ENCODE assay signal across 9 cellular contexts in genomic region chr16:27432600-27432957, GRCh38. TPM values are rescaled to one million over a fixed set of nuclear protein-coding genes. Genes with fewer than 3 reads are reported as not detected.
DNase-seq lines count a peak whose midpoint lies in the region; ATAC-seq and TF ChIP-seq lines count a peak whose summit lies in the region.
"Had no signal": no experiment of that assay in that cellular context is flagged by ENCODE, and none has a peak within 500 bp of the region (broad histone marks: within the 10 kb centered on the region; RNA-seq: fewer than 3 reads in every experiment).

No MANE protein-coding gene starts in this region.

- H3K36me3 ChIP-seq in GM23248 (ENCODE audit: low read depth) (no peaks in the 10 kb centered on the region), lung (ENCODE audit: control insufficient read depth in 2 of 2, insufficient read depth in 2 of 2, low read length in 2 of 2) (no peaks in the 10 kb centered on the region)

- H3K4me1 Mint-ChIP-seq in activated naive CD8-positive, alpha-beta T cell treated with anti-CD3 and anti-CD28 coated beads, Interleukin-2, amount 50 U/mL, for 24 hours = peaks cover 47% of the 10 kb centered on the region

- H3K4me1 ChIP-seq in GM23248 (ENCODE audit: insufficient read depth) (peaks cover 16% of the 10 kb centered on the region), lung (ENCODE audit: control insufficient read depth in 2 of 2, insufficient read depth in 2 of 2, low read length in 2 of 2) (no peaks in the 10 kb centered on the region)
- H3K4me1 ChIP-seq: upper lobe of left lung had no signal

- no peaks in the 10 kb centered on the region for H3K79me2 ChIP-seq in GM23248 (ENCODE audit: insufficient read depth)

- H3K27ac ChIP-seq in GM23248 = peak overlapping the region; percentile 77
- H3K27ac ChIP-seq in lung (ENCODE audit: low read depth in 1 of 2, low read length in 1 of 2) = no peak overlapping the region
- H3K27ac ChIP-seq: upper lobe of left lung had no signal

- no peaks in the 10 kb centered on the region for H3K27me3 ChIP-seq in GM23248 (replicated peaks; ENCODE audit: insufficient read depth)
- no peaks in the 10 kb centered on the region for H3K27me3 ChIP-seq in lung (ENCODE audit: control insufficient read depth, insufficient read depth)
- H3K27me3 ChIP-seq: upper lobe of left lung had no signal

- H3F3A ChIP-seq in GM23248 (ENCODE audit: insufficient read depth) = peaks cover 25% of the 10 kb centered on the region

- in situ Hi-C loops in ACHN (cut with HindIII; ENCODE audit: low pct_ligation_motif_present, low pct_unique_long_range_greater_than_20kb, low sequenced_read_pairs) (no loop called here), GM23248 (cut with MboI) (loop anchor here (25.0 kb wide), 1 partner anchor 1595 kb away; no protein-coding TSS in a partner anchor)

- no peaks in the 10 kb centered on the region for H3K9me2 ChIP-seq in GM23248 (ENCODE audit: insufficient read depth)

- peak overlapping the region; percentile 48 for H3K4me2 ChIP-seq in GM23248 (ENCODE audit: unreplicated experiment)

- WGBS in GM23248 (ENCODE audit: low coverage in 1 of 2, low lambda C conversion rate in 2 of 2, missing lambda C conversion rate in 2 of 2), 2 experiments = 2 to 3% methylated on average over 6 of the region's 6 CpGs
- 32 to 53% methylated on average over 6 of the region's 6 CpGs for WGBS in lung, 2 donors

- H4K20me1 ChIP-seq in GM23248 (ENCODE audit: insufficient read depth) = no peaks in the 10 kb centered on the region

- H3K9me3 Mint-ChIP-seq in activated naive CD8-positive, alpha-beta T cell treated with anti-CD3 and anti-CD28 coated beads, Interleukin-2, amount 50 U/mL, for 24 hours = no peaks in the 10 kb centered on the region

- no peak for ATAC-seq in activated naive CD8-positive, alpha-beta T cell treated with anti-CD3 and anti-CD28 coated beads, Interleukin-2, amount 50 U/mL, for 24 hours
- no peak for ATAC-seq in lung (ENCODE audit: insufficient read depth, low FRiP score)
- no peak for ATAC-seq in HG03342 (IDR thresholded peaks at IDR 0.05; ENCODE audit: unreplicated experiment)

- no peak overlapping the region for H3K4me3 ChIP-seq in GM23248
- no peak overlapping the region for H3K4me3 ChIP-seq in lung
- H3K4me3 ChIP-seq: upper lobe of left lung had no signal

- peak overlapping the region; percentile 67 for H3K9ac ChIP-seq in GM23248

- peak overlapping the region; percentile 80 for H3K27ac Mint-ChIP-seq in activated naive CD8-positive, alpha-beta T cell treated with anti-CD3 and anti-CD28 coated beads, Interleukin-2, amount 50 U/mL, for 24 hours

- peak overlapping the region; percentile 72 for H2AFZ ChIP-seq in GM23248

- no peaks in the 10 kb centered on the region for H3K9me3 ChIP-seq in GM23248 (ENCODE audit: low read depth)
- H3K9me3 ChIP-seq in lung (ENCODE audit: control insufficient read depth in 2 of 2, insufficient read depth in 1 of 2, low read length in 1 of 2) = no peaks in the 10 kb centered on the region
- H3K9me3 ChIP-seq: upper lobe of left lung had no signal

- no peak overlapping the region for H3K4me3 Mint-ChIP-seq in activated naive CD8-positive, alpha-beta T cell treated with anti-CD3 and anti-CD28 coated beads, Interleukin-2, amount 50 U/mL, for 24 hours

- TF ChIP-seq CTCF in lung (IDR thresholded peaks at IDR 0.05; ENCODE audit: control extremely low read depth, extremely low read depth) = no peak

- DNase-seq in ACHN (peak; percentile 47), GM23248 (peak; percentile 89), lung (ENCODE audit: low spot score) (peak; percentile 6), cortex of kidney (lab: John Stamatoyannopoulos, UW) (no peak), DMS 273 (lab: John Stamatoyannopoulos, UW; ENCODE audit: unreplicated experiment) (no peak), middle frontal gyrus (ENCODE audit: extremely low spot score, low spot score) (no peak)
- no peak for DNase-seq in activated naive CD8-positive, alpha-beta T cell treated with anti-CD3 and anti-CD28 coated beads, Interleukin-2, amount 50 U/mL, for 24 hours

- no peaks in the 10 kb centered on the region for H3K27me3 Mint-ChIP-seq in activated naive CD8-positive, alpha-beta T cell treated with anti-CD3 and anti-CD28 coated beads, Interleukin-2, amount 50 U/mL, for 24 hours

- peaks cover 75% of the 10 kb centered on the region for H3K36me3 Mint-ChIP-seq in activated naive CD8-positive, alpha-beta T cell treated with anti-CD3 and anti-CD28 coated beads, Interleukin-2, amount 50 U/mL, for 24 hours (ENCODE audit: low read depth)

RNA-seq across cellular contexts. Expression of gene IL21R, which starts 30.6 kb away (rescaled TPM):
- 0.76 and 1.5 TPM in 2 replicates for total RNA-seq in GM23248 (2014; rRNA removed; shearing (Covaris generic))
- 0.90 and 1.2 TPM in 2 replicates for polyA plus RNA-seq in GM23248 (2016; fragmentation: Nextera tagmentation; extraction: Ambion mirVana)
- total RNA-seq in lung = 1 to 10 TPM; 3.4 to 6.3 TPM
- 1 to 10 TPM; 1.0 to 4.6 TPM for polyA plus RNA-seq in lung

Comparison
In these comparisons a context has a peak if more than half of its experiments do, and no peak if none do; other contexts are left out.
1. DNase-seq: peak in ACHN (single experiment), GM23248 (single experiment) and lung (single experiment); none in activated naive CD8-positive, alpha-beta T cell treated with anti-CD3 and anti-CD28 coated beads, Interleukin-2, amount 50 U/mL, for 24 hours (single experiment), cortex of kidney (single experiment), DMS 273 (single experiment) and middle frontal gyrus (single experiment).